ENCODE assay signal across 8 cellular contexts in the genomic region with DNA sequence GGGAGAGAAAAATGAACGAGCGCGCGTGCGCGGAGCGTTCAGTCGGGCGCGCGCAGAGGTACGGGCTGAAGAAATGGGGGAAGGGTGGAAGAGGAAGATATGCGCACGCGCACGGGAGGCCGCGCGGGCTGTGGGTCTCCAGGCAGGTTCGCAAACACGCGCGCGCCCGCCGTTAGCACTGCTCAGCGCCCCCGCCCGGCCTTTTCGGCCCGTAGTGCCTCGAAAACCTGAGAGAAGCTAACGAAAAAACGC. TPM values are rescaled to one million over a fixed set of nuclear protein-coding genes. Genes with fewer than 3 reads are reported as not detected.
DNase-seq lines count a peak whose midpoint lies in the region; ATAC-seq and TF ChIP-seq lines count a peak whose summit lies in the region.

No MANE protein-coding gene starts in this region.

- H3K27ac Mint-ChIP-seq in endothelial cell (ENCODE audit: unreplicated experiment) (peak overlapping the region; percentile 100), mesothelial cell of epicardium (peak overlapping the region; percentile 100)

- H3K36me3 Mint-ChIP-seq in endothelial cell (ENCODE audit: low read depth, unreplicated experiment) (peaks cover 10% of the 10 kb centered on the region), mesothelial cell of epicardium (no peaks in the 10 kb centered on the region)

- H3K4me1 Mint-ChIP-seq in endothelial cell (ENCODE audit: unreplicated experiment) (peaks cover 31% of the 10 kb centered on the region), mesothelial cell of epicardium (peaks cover 43% of the 10 kb centered on the region)

- no peaks in the 10 kb centered on the region for H3K9me3 Mint-ChIP-seq in endothelial cell (ENCODE audit: unreplicated experiment)
- no peaks in the 10 kb centered on the region for H3K9me3 Mint-ChIP-seq in mesothelial cell of epicardium

- peak; percentile 39 for ATAC-seq in GM21360 (IDR thresholded peaks at IDR 0.05; ENCODE audit: unreplicated experiment)

- H3K27me3 Mint-ChIP-seq in endothelial cell (ENCODE audit: unreplicated experiment): peaks cover 32% of the 10 kb centered on the region
- no peaks in the 10 kb centered on the region for H3K27me3 Mint-ChIP-seq in mesothelial cell of epicardium (ENCODE audit: low read depth)

- no peak for TF ChIP-seq CTCF in endothelial cell (IDR thresholded peaks at IDR 0.05; ENCODE audit: unreplicated experiment)
- TF ChIP-seq CTCF in mesothelial cell of epicardium (IDR thresholded peaks at IDR 0.05; ENCODE audit: unreplicated experiment): no peak

- H3K4me3 Mint-ChIP-seq in endothelial cell (ENCODE audit: unreplicated experiment): peak overlapping the region; percentile 100
- H3K4me3 Mint-ChIP-seq in mesothelial cell of epicardium: peak overlapping the region; percentile 99

- DNase-seq in CD1c-positive myeloid dendritic cell (ENCODE audit: extremely low spot score) (peak; percentile 97), HUDEP-2 (lab: John Stamatoyannopoulos, UW; ENCODE audit: unreplicated experiment in 76 of 76) (peak in 75 of 76 experiments; percentile 52 to 99 (median 90)), NOMO-1 (lab: John Stamatoyannopoulos, UW; ENCODE audit: unreplicated experiment in 2 of 2) (peak; percentile 84 to 87), endothelial cell (ENCODE audit: low spot score) (peak; percentile 93), mesothelial cell of epicardium (ENCODE audit: low spot score in 2 of 2, unreplicated experiment in 2 of 2) (peak; percentile 91 to 96)
- peak; percentile 91 for DNase-seq in activated CD8-positive, alpha-beta memory T cell treated with anti-CD3 and anti-CD28 coated beads, Interleukin-2, amount 50 U/mL, for 4 hours
- peak; percentile 86 for DNase-seq in stimulated activated CD8-positive, alpha-beta memory T cell treated with anti-CD3 and anti-CD28 coated beads, Interleukin-15, amount 100 ng/mL, for 24 hours (ENCODE audit: low read depth)

RNA-seq across cellular contexts. Expression of gene BCLAF1, which starts 0.4 kb away (rescaled TPM):
- total RNA-seq in endothelial cell (ENCODE audit: unreplicated experiment) (154 TPM), mesothelial cell of epicardium (241 to 260 TPM (median 246 TPM) in 3 replicates)

RNA-seq across cellular contexts. Expression of gene MTFR2, which starts 39.1 kb away (rescaled TPM):
- total RNA-seq in endothelial cell (ENCODE audit: unreplicated experiment): 1.4 TPM
- total RNA-seq in mesothelial cell of epicardium: 1.7 to 2.2 TPM (median 2.0 TPM) in 3 replicates

Comparison
In these comparisons a context has a peak if more than half of its experiments do, and no peak if none do; other contexts are left out.
1. Peak in every context shown above with its lines: DNase-seq and ATAC-seq.